ENCODE assay signal across 23 cellular contexts in genomic region chr1:237303929-237304328, GRCh38.
DNase-seq lines count a peak whose midpoint lies in the region; ATAC-seq and TF ChIP-seq lines count a peak whose summit lies in the region.
"Had no signal": no experiment of that assay in that cellular context is flagged by ENCODE, and none has a peak within 500 bp of the region (broad histone marks: within the 10 kb centered on the region; RNA-seq: fewer than 3 reads in every experiment).

No MANE protein-coding gene starts in this region.

- H3K9me3 ChIP-seq in cardiac muscle cell (ENCODE audit: low read depth): no peaks in the 10 kb centered on the region
- H3K9me3 ChIP-seq: A549, HAP-1, SJCRH30 had no signal

- H3K27me3 ChIP-seq in cardiac muscle cell: no peaks in the 10 kb centered on the region
- H3K27me3 ChIP-seq: SJCRH30 had no signal

- no peak overlapping the region for H3K27ac Mint-ChIP-seq in T-helper 2 cell treated with Interferon-gamma antibody and Interleukin-4, amounts not matched to agents 5 μg/mL and 100 μg/mL, for 36 hours
- H3K27ac Mint-ChIP-seq in stimulated activated effector memory CD8-positive, alpha-beta T cell treated with anti-CD3 and anti-CD28 coated beads, Interleukin-12 subunit alpha, Interleukin-12 subunit beta, amount 100 ng/mL, for 72 hours: no peak overlapping the region
- H3K27ac Mint-ChIP-seq: B cell, CD14-positive monocyte, GM23338 had no signal

- H3K4me3 ChIP-seq in cardiac muscle cell: no peak overlapping the region
- H3K4me3 ChIP-seq: A549, GM12878, GM23338, HAP-1, SJCRH30 had no signal

- intact Hi-C loops in cardiac septum (cut with DNase I): no loop called here
- intact Hi-C loops in left ventricle myocardium superior (cut with micrococcal nuclease): no loop called here

- H3K4me3 Mint-ChIP-seq in T-helper 2 cell treated with Interferon-gamma antibody and Interleukin-4, amounts not matched to agents 5 μg/mL and 100 μg/mL, for 36 hours: no peak overlapping the region
- H3K4me3 Mint-ChIP-seq in stimulated activated effector memory CD8-positive, alpha-beta T cell treated with anti-CD3 and anti-CD28 coated beads, Interleukin-12 subunit alpha, Interleukin-12 subunit beta, amount 100 ng/mL, for 72 hours: no peak overlapping the region
- H3K4me3 Mint-ChIP-seq: B cell, CD14-positive monocyte, GM23338 had no signal

- no peaks in the 10 kb centered on the region for H3K27me3 Mint-ChIP-seq in T-helper 2 cell treated with Interferon-gamma antibody and Interleukin-4, amounts not matched to agents 5 μg/mL and 100 μg/mL, for 36 hours (ENCODE audit: low read depth)
- H3K27me3 Mint-ChIP-seq: B cell had no signal

- H3K27ac ChIP-seq in cardiac muscle cell: peak overlapping the region; percentile 37
- H3K27ac ChIP-seq: A549, SJCRH30 had no signal

- ATAC-seq in left ventricle myocardium superior: peak; percentile 14
- ATAC-seq in stimulated activated effector memory CD8-positive, alpha-beta T cell treated with anti-CD3 and anti-CD28 coated beads, Interleukin-12 subunit alpha, Interleukin-12 subunit beta, amount 100 ng/mL, for 72 hours: peak; percentile 58
- ATAC-seq: A549, GM12878, GM23338, Panc1 had no signal

- DNase-seq in cardiac muscle cell (ENCODE audit: low read depth in 1 of 2, low spot score in 1 of 2) (no peak), cardiac septum (ENCODE audit: low spot score) (no peak), left ventricle myocardium superior (no peak), NCI-H146 treated with DMSO at 0.1 percent for 48 hours (lab: John Stamatoyannopoulos, UW; ENCODE audit: unreplicated experiment) (no peak), HK-2 (ENCODE audit: unreplicated experiment) (no peak)
- peak; percentile 5 for DNase-seq in T-helper 2 cell treated with Interferon-gamma antibody and Interleukin-4, amounts not matched to agents 5 μg/mL and 100 μg/mL, for 36 hours (ENCODE audit: low spot score)
- DNase-seq in stimulated activated effector memory CD8-positive, alpha-beta T cell treated with anti-CD3 and anti-CD28 coated beads, Interleukin-12 subunit alpha, Interleukin-12 subunit beta, amount 100 ng/mL, for 72 hours (ENCODE audit: low spot score in 2 of 2): no peak
- DNase-seq in activated naive CD4-positive, alpha-beta T cell (lab: John Stamatoyannopoulos, UW): no peak
- DNase-seq: DMS79 treated with DMSO at 0.1 percent for 48 hours, KG1, NCI-H1092, NCI-H1436, NCI-H1930, NCI-H524 treated with DMSO at 0.1 percent for 48 hours, NCI-H82, SJCRH30 had no signal

- no peaks in the 10 kb centered on the region for H3K9me3 Mint-ChIP-seq in T-helper 2 cell treated with Interferon-gamma antibody and Interleukin-4, amounts not matched to agents 5 μg/mL and 100 μg/mL, for 36 hours
- H3K9me3 Mint-ChIP-seq in stimulated activated effector memory CD8-positive, alpha-beta T cell treated with anti-CD3 and anti-CD28 coated beads, Interleukin-12 subunit alpha, Interleukin-12 subunit beta, amount 100 ng/mL, for 72 hours: no peaks in the 10 kb centered on the region

- no peaks in the 10 kb centered on the region for H3K36me3 Mint-ChIP-seq in T-helper 2 cell treated with Interferon-gamma antibody and Interleukin-4, amounts not matched to agents 5 μg/mL and 100 μg/mL, for 36 hours (ENCODE audit: low read depth)
- no peaks in the 10 kb centered on the region for H3K36me3 Mint-ChIP-seq in stimulated activated effector memory CD8-positive, alpha-beta T cell treated with anti-CD3 and anti-CD28 coated beads, Interleukin-12 subunit alpha, Interleukin-12 subunit beta, amount 100 ng/mL, for 72 hours
- H3K36me3 Mint-ChIP-seq: CD14-positive monocyte had no signal

- H3K36me3 ChIP-seq in cardiac muscle cell: no peaks in the 10 kb centered on the region
- H3K36me3 ChIP-seq: HAP-1, SJCRH30 had no signal

- TF ChIP-seq CTCF in cardiac muscle cell (IDR thresholded peaks at IDR 0.05; ENCODE audit: low read depth, low read length): no peak

- H3K4me1 Mint-ChIP-seq in T-helper 2 cell treated with Interferon-gamma antibody and Interleukin-4, amounts not matched to agents 5 μg/mL and 100 μg/mL, for 36 hours (ENCODE audit: low read depth): peaks cover 13% of the 10 kb centered on the region
- H3K4me1 Mint-ChIP-seq in stimulated activated effector memory CD8-positive, alpha-beta T cell treated with anti-CD3 and anti-CD28 coated beads, Interleukin-12 subunit alpha, Interleukin-12 subunit beta, amount 100 ng/mL, for 72 hours: no peaks in the 10 kb centered on the region
- H3K4me1 Mint-ChIP-seq: B cell, CD14-positive monocyte, GM23338 had no signal

- peaks cover 15% of the 10 kb centered on the region for H3K4me1 ChIP-seq in cardiac muscle cell (ENCODE audit: low read depth)
- H3K4me1 ChIP-seq: A549, HAP-1, SJCRH30 had no signal
